In the genomic region with DNA sequence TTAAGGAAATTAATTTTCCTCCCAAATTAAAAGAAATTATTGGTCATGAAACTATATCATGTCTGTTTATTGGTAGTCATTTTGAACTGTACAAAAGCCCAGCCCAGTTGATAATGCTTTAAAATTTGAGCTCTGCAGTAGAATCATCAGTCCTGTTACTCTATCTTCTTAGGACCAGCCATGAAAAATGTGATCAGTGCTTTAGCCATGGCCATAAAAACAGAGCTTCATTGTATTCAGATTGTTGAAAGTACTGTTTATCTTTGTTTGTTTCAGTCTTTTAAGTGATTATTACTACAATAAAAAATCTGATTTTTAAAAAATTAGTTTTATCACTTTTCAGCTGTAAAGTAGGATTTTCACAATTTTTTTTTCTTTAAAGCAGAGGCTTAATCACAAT, we compare ENCODE assay signal across 29 cellular contexts.
"Had no signal": no experiment of that assay in that cellular context is flagged by ENCODE, and none has a peak within 500 bp of the region (broad histone marks: within the 10 kb centered on the region; RNA-seq: fewer than 3 reads in every experiment).

No MANE protein-coding gene starts in this region.

- H3K9me3 ChIP-seq: left lung, lower lobe of right lung, mucosa of descending colon, pancreas, right atrium auricular region, right lobe of liver, testis, thyroid gland, transverse colon, upper lobe of right lung had no signal

- H3K27me3 Mint-ChIP-seq: naive thymus-derived CD4-positive, alpha-beta T cell; stimulated activated memory B cell treated with anti-CD40 and anti-IgM and Interleukin-4, amounts not matched to agents 10 μg/mL and 1 μg/mL and 100 μg/mL, for 72 hours; stimulated activated naive CD8-positive, alpha-beta T cell treated with anti-CD3 and anti-CD28 coated beads, Interleukin-15, amount 100 ng/mL, for 72 hours had no signal

- H3K36me3 Mint-ChIP-seq: stimulated activated memory B cell treated with anti-CD40 and anti-IgM and Interleukin-4, amounts not matched to agents 10 μg/mL and 1 μg/mL and 100 μg/mL, for 72 hours had no signal

- H3K27ac Mint-ChIP-seq: immature natural killer cell; nephron; stimulated activated naive CD8-positive, alpha-beta T cell treated with anti-CD3 and anti-CD28 coated beads, Interleukin-15, amount 100 ng/mL, for 72 hours had no signal

- ATAC-seq: left lung; lower lobe of right lung; mucosa of descending colon; naive thymus-derived CD4-positive, alpha-beta T cell; pancreas; right lobe of liver; stimulated activated memory B cell treated with anti-CD40 and anti-IgM and Interleukin-4, amounts not matched to agents 10 μg/mL and 1 μg/mL and 100 μg/mL, for 72 hours; stimulated activated naive CD8-positive, alpha-beta T cell treated with anti-CD3 and anti-CD28 coated beads, Interleukin-15, amount 100 ng/mL, for 72 hours; upper lobe of right lung had no signal

- H3K4me3 Mint-ChIP-seq: immature natural killer cell; mesothelial cell of epicardium; naive thymus-derived CD4-positive, alpha-beta T cell; nephron; neural crest cell; stimulated activated memory B cell treated with anti-CD40 and anti-IgM and Interleukin-4, amounts not matched to agents 10 μg/mL and 1 μg/mL and 100 μg/mL, for 72 hours; stimulated activated naive CD8-positive, alpha-beta T cell treated with anti-CD3 and anti-CD28 coated beads, Interleukin-15, amount 100 ng/mL, for 72 hours had no signal

- H3K4me1 Mint-ChIP-seq: immature natural killer cell; neural crest cell; stimulated activated memory B cell treated with anti-CD40 and anti-IgM and Interleukin-4, amounts not matched to agents 10 μg/mL and 1 μg/mL and 100 μg/mL, for 72 hours; stimulated activated naive CD8-positive, alpha-beta T cell treated with anti-CD3 and anti-CD28 coated beads, Interleukin-15, amount 100 ng/mL, for 72 hours had no signal

- DNase-seq: hypothalamus; immature natural killer cell; kidney; left colon; left lung; lower lobe of right lung; mammary epithelial cell; mesendoderm; mucosa of descending colon; naive thymus-derived CD4-positive, alpha-beta T cell; nucleus accumbens; pancreas; right lobe of liver; stimulated activated CD4-positive, alpha-beta T cell treated with anti-CD3 and anti-CD28 coated beads, Interleukin-1b, Interleukin-23, amount 100 ng/mL, for 48 hours; stimulated activated CD4-positive, alpha-beta T cell treated with anti-CD3 and anti-CD28 coated beads, Interleukin-2, amount 100 ng/mL, for 48 hours; stimulated activated CD4-positive, alpha-beta T cell treated with anti-CD3 and anti-CD28 coated beads, Interleukin-4, amount 100 ng/mL, for 4 hours; stimulated activated CD8-positive, alpha-beta memory T cell treated with anti-CD3 and anti-CD28 coated beads, Interleukin-4, amount 100 ng/mL, for 48 hours; stimulated activated naive CD4-positive, alpha-beta T cell treated with Interleukin-2 at 50 U/mL for 16 hours; stimulated activated naive CD8-positive, alpha-beta T cell treated with anti-CD3 and anti-CD28 coated beads, Interleukin-15, amount 100 ng/mL, for 72 hours; substantia nigra; testis; thyroid gland; transverse colon; upper lobe of right lung had no signal
